ENCODE assay signal across 12 cellular contexts in genomic region chr2:230627806-230628724, GRCh38.
DNase-seq lines count a peak whose midpoint lies in the region; ATAC-seq and TF ChIP-seq lines count a peak whose summit lies in the region.
"Had no signal": no experiment of that assay in that cellular context is flagged by ENCODE, and none has a peak within 500 bp of the region (broad histone marks: within the 10 kb centered on the region; RNA-seq: fewer than 3 reads in every experiment).

No MANE protein-coding gene starts in this region.

- 27 to 30% methylated on average over 16 of the region's 16 CpGs for WGBS in GM23248 (ENCODE audit: low coverage in 1 of 2, low lambda C conversion rate in 2 of 2, missing lambda C conversion rate in 2 of 2), 2 experiments

- no peak overlapping the region for H3K27ac Mint-ChIP-seq in CD8-positive, alpha-beta T cell
- H3K27ac Mint-ChIP-seq: activated naive CD8-positive, alpha-beta T cell had no signal

- no peaks in the 10 kb centered on the region for H3K36me3 ChIP-seq in GM23248 (ENCODE audit: low read depth)
- H3K36me3 ChIP-seq in CD8-positive, alpha-beta T cell (ENCODE audit: insufficient read depth, low read length) = no peaks in the 10 kb centered on the region

- peaks cover 14% of the 10 kb centered on the region for H3K4me1 Mint-ChIP-seq in CD8-positive, alpha-beta T cell (ENCODE audit: low read depth)

- H3K27me3 ChIP-seq in GM23248 (replicated peaks; ENCODE audit: insufficient read depth) = no peaks in the 10 kb centered on the region
- H3K27me3 ChIP-seq in CD8-positive, alpha-beta T cell (ENCODE audit: insufficient read depth, low read length) = no peaks in the 10 kb centered on the region

- peak overlapping the region; percentile 7 for H3K4me2 ChIP-seq in GM23248 (ENCODE audit: unreplicated experiment)

- in situ Hi-C loops in GM23248 (cut with MboI) = no loop called here

- no peaks in the 10 kb centered on the region for H3K36me3 Mint-ChIP-seq in CD8-positive, alpha-beta T cell
- H3K36me3 Mint-ChIP-seq: activated naive CD8-positive, alpha-beta T cell had no signal

- H3K4me1 ChIP-seq in GM23248 (ENCODE audit: insufficient read depth) = peaks cover 8% of the 10 kb centered on the region; the same call in 1 of the 2 replicates
- H3K4me1 ChIP-seq in CD8-positive, alpha-beta T cell (ENCODE audit: insufficient read depth, low read length) = no peaks in the 10 kb centered on the region

- DNase-seq in AG08396 (ENCODE audit: low spot score) = peak; percentile 54
- peak; percentile 60 for DNase-seq in GM23248
- DNase-seq in iris pigment epithelial cell (ENCODE audit: low read depth) = peak; percentile 77
- DNase-seq in CD8-positive, alpha-beta T cell = no peak
- no peak for DNase-seq in SKM-1 (lab: John Stamatoyannopoulos, UW; ENCODE audit: unreplicated experiment)
- DNase-seq: activated CD4-positive, CD25-positive, alpha-beta regulatory T cell treated with anti-CD3 and anti-CD28 coated beads, Interleukin-2, amount 50 U/mL, for 72 hours; NCI-H1092; right cardiac atrium had no signal

- no peaks in the 10 kb centered on the region for H3K9me3 Mint-ChIP-seq in CD8-positive, alpha-beta T cell

- no peak for ATAC-seq in CD8-positive, alpha-beta T cell
- ATAC-seq in GM19395 (IDR thresholded peaks at IDR 0.05; ENCODE audit: unreplicated experiment) (no peak), HG03521 (IDR thresholded peaks at IDR 0.05; ENCODE audit: unreplicated experiment) (no peak)

- H3F3A ChIP-seq in GM23248 (ENCODE audit: insufficient read depth) = no peaks in the 10 kb centered on the region

- intact Hi-C loops in CD8-positive, alpha-beta T cell (cut with DNase I, micrococcal nuclease) = no loop called here

- peak overlapping the region; percentile 49 for H2AFZ ChIP-seq in GM23248

- TF ChIP-seq CTCF in VCaP (conservative IDR thresholded peaks at IDR 0.05) = no peak
- no peak for TF ChIP-seq CTCF in CD8-positive, alpha-beta T cell (IDR thresholded peaks at IDR 0.05)

- CTCF ChIA-PET in CD8-positive, alpha-beta T cell (lab: Charles Lee) = interaction anchor here (1.0 kb wide), 1 partner anchor 86 kb away, joined by 3 read pairs; no protein-coding TSS in a partner anchor

- H3K79me2 ChIP-seq in GM23248 (ENCODE audit: insufficient read depth) = no peaks in the 10 kb centered on the region

- no peak overlapping the region for H3K27ac ChIP-seq in GM23248
- peak overlapping the region; percentile 11; the same call in 1 of the 2 replicates for H3K27ac ChIP-seq in VCaP
- no peak overlapping the region for H3K27ac ChIP-seq in CD8-positive, alpha-beta T cell (ENCODE audit: low read depth, low read length)

- H3K27me3 Mint-ChIP-seq in CD8-positive, alpha-beta T cell (ENCODE audit: low read depth) = no peaks in the 10 kb centered on the region
- H3K27me3 Mint-ChIP-seq: activated naive CD8-positive, alpha-beta T cell had no signal

- POLR2A ChIA-PET in CD8-positive, alpha-beta T cell (lab: Charles Lee) = interaction anchor here (0.8 kb wide), 1 partner anchor 13 kb away, joined by 3 read pairs; no protein-coding TSS in a partner anchor

- H3K9ac ChIP-seq in GM23248 = no peak overlapping the region

- no peak overlapping the region for H3K4me3 ChIP-seq in GM23248
- H3K4me3 ChIP-seq in CD8-positive, alpha-beta T cell (ENCODE audit: low read depth, low read length) = no peak overlapping the region

- no peaks in the 10 kb centered on the region for H3K9me2 ChIP-seq in GM23248 (ENCODE audit: insufficient read depth)

- no peaks in the 10 kb centered on the region for H4K20me1 ChIP-seq in GM23248 (ENCODE audit: insufficient read depth)

- no peak overlapping the region for H3K4me3 Mint-ChIP-seq in CD8-positive, alpha-beta T cell
- H3K4me3 Mint-ChIP-seq: activated naive CD8-positive, alpha-beta T cell had no signal

- no peaks in the 10 kb centered on the region for H3K9me3 ChIP-seq in GM23248 (ENCODE audit: low read depth)
- no peaks in the 10 kb centered on the region for H3K9me3 ChIP-seq in CD8-positive, alpha-beta T cell (ENCODE audit: low read length)

Comparison
In these comparisons a context has a peak if more than half of its experiments do, and no peak if none do; other contexts are left out.
1. DNase-seq: peak in AG08396 (single experiment), GM23248 (single experiment) and iris pigment epithelial cell (single experiment); none in CD8-positive, alpha-beta T cell (0 of 7) and SKM-1 (single experiment).